Comparison of ENCODE assay signal across 15 cellular contexts in the genomic region with DNA sequence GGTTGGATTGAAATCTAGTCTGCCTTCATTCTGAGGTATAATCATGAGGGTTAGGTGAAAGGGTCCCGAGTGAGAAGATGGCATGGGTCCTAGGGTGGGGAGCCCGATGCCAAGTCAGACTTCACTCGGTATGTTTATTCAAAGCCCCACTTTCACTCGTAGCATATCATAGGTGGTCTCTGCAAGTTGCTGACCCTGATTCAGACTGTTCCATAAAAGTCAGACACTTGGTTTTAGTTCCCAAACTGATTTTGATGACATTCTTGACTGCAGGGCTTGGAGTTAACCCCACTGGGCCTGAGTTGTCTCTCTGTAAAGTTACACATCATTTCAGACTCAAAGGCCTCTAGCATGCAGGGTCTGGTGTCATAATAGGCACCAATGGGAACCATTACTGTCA. TPM values are rescaled to one million over a fixed set of nuclear protein-coding genes. Genes with fewer than 3 reads are reported as not detected.
A peak's percentile ranks its signal among the peaks of the same experiment; 100 is the strongest.
DNase-seq lines count a peak whose midpoint lies in the region; ATAC-seq and TF ChIP-seq lines count a peak whose summit lies in the region.
"Had no signal": no experiment of that assay in that cellular context is flagged by ENCODE, and none has a peak within 500 bp of the region (broad histone marks: within the 10 kb centered on the region; RNA-seq: fewer than 3 reads in every experiment).

No MANE protein-coding gene starts in this region.

- H3K4me3 Mint-ChIP-seq in HFFc6: peak overlapping the region; percentile 75
- peak overlapping the region; percentile 48 for H3K4me3 Mint-ChIP-seq in central memory CD8-positive, alpha-beta T cell
- no peak overlapping the region for H3K4me3 Mint-ChIP-seq in nephron progenitor cell
- H3K4me3 Mint-ChIP-seq: activated T-helper 1 cell treated with anti-CD3 and anti-CD28 coated beads, Interleukin-12 subunit alpha, Interleukin-12 subunit beta, Interleukin-2, Interleukin-4 antibody, amounts not matched to agents 30 ng/mL and 10 ng/mL and 1 ng/mL, durations not matched to agents 14 hours and 24 hours and 36 hours had no signal

- H3K27ac ChIP-seq in BLaER1 treated with 17β-estradiol and CSF1 and Interleukin-3, amounts not matched to agents 10 nM and 100 nM: peak overlapping the region in 2 of 11 experiments; percentile 3 to 12; a peak in 2 of 22 replicates
- H3K27ac ChIP-seq: Peyer's patch had no signal

- H3K9me3 ChIP-seq in BLaER1 treated with 17β-estradiol and CSF1 and Interleukin-3, amounts not matched to agents 10 nM and 100 nM (replicated peaks in 1 of 11): no peaks in the 10 kb centered on the region
- H3K9me3 ChIP-seq: Peyer's patch had no signal

- TF ChIP-seq CTCF in HFFc6 (IDR thresholded peaks at IDR 0.05) (no peak), nephron progenitor cell (IDR thresholded peaks at IDR 0.05) (no peak)

- H3K4me1 ChIP-seq in BLaER1 treated with 17β-estradiol and CSF1 and Interleukin-3, amounts not matched to agents 10 nM and 100 nM: peaks cover 39 to 100% (median 65%) of the 10 kb centered on the region in 10 experiments

- H3K9me3 Mint-ChIP-seq in HFFc6: no peaks in the 10 kb centered on the region
- H3K9me3 Mint-ChIP-seq in central memory CD8-positive, alpha-beta T cell: no peaks in the 10 kb centered on the region
- H3K9me3 Mint-ChIP-seq in nephron progenitor cell: no peaks in the 10 kb centered on the region
- H3K9me3 Mint-ChIP-seq: activated T-helper 1 cell treated with anti-CD3 and anti-CD28 coated beads, Interleukin-12 subunit alpha, Interleukin-12 subunit beta, Interleukin-2, Interleukin-4 antibody, amounts not matched to agents 30 ng/mL and 10 ng/mL and 1 ng/mL, durations not matched to agents 14 hours and 24 hours and 36 hours had no signal

- no peak overlapping the region for H3K4me3 ChIP-seq in BLaER1 treated with 17β-estradiol and CSF1 and Interleukin-3, amounts not matched to agents 10 nM and 100 nM
- H3K4me3 ChIP-seq: Peyer's patch had no signal

- H3K4me1 Mint-ChIP-seq in HFFc6 (ENCODE audit: low read depth): peaks cover 92% of the 10 kb centered on the region
- H3K4me1 Mint-ChIP-seq in central memory CD8-positive, alpha-beta T cell: peaks cover 88% of the 10 kb centered on the region
- H3K4me1 Mint-ChIP-seq in nephron progenitor cell: peaks cover 59% of the 10 kb centered on the region

- DNase-seq in HFFc6: no peak
- no peak for DNase-seq in central memory CD8-positive, alpha-beta T cell (ENCODE audit: low spot score in 2 of 2)
- no peak for DNase-seq in nephron progenitor cell
- no peak for DNase-seq in NCI-H2196 (lab: John Stamatoyannopoulos, UW; ENCODE audit: unreplicated experiment)
- DNase-seq in NCI-H2081 (lab: John Stamatoyannopoulos, UW): no peak
- no peak for DNase-seq in stimulated activated CD4-positive, alpha-beta T cell treated with anti-CD3 and anti-CD28 coated beads, Interleukin-4, amount 100 ng/mL, for 4 hours
- no peak for DNase-seq in mucosa of gallbladder (ENCODE audit: low spot score)
- DNase-seq: aorta; C1 segment of cervical spinal cord; NCI-H1436 treated with DMSO at 0.1 percent for 48 hours; NCI-H510A treated with DMSO at 0.1 percent for 48 hours; Peyer's patch; stimulated activated CD4-positive, alpha-beta T cell treated with anti-CD3 and anti-CD28 coated beads, Interleukin-2, amount 100 ng/mL, for 24 hours had no signal

- H3K9ac ChIP-seq in BLaER1 treated with 17β-estradiol and CSF1 and Interleukin-3, amounts not matched to agents 10 nM and 100 nM: peak overlapping the region in 2 of 11 experiments; percentile 12 to 21; a peak in 2 of 22 replicates

- no peak for ATAC-seq in central memory CD8-positive, alpha-beta T cell (replicated peaks; ENCODE audit: extremely low read depth, poor library complexity, severe bottlenecking)

- H3K36me3 Mint-ChIP-seq in HFFc6 (ENCODE audit: low read depth) (peaks cover 59% of the 10 kb centered on the region), nephron progenitor cell (ENCODE audit: low read depth) (peaks cover 60% of the 10 kb centered on the region)
- H3K36me3 Mint-ChIP-seq in central memory CD8-positive, alpha-beta T cell (ENCODE audit: insufficient read depth): peaks cover 76% of the 10 kb centered on the region

- peak overlapping the region in 7 of 11 experiments; percentile 4 to 78 (median 26); a peak in 12 of 22 replicates for H3K4me2 ChIP-seq in BLaER1 treated with 17β-estradiol and CSF1 and Interleukin-3, amounts not matched to agents 10 nM and 100 nM

- peaks cover 70 to 100% (median 87%) of the 10 kb centered on the region in 11 experiments for H3K36me3 ChIP-seq in BLaER1 treated with 17β-estradiol and CSF1 and Interleukin-3, amounts not matched to agents 10 nM and 100 nM

- peaks cover 100% of the 10 kb centered on the region in 11 experiments for H4K20me1 ChIP-seq in BLaER1 treated with 17β-estradiol and CSF1 and Interleukin-3, amounts not matched to agents 10 nM and 100 nM

- H3K27ac Mint-ChIP-seq in HFFc6: peak overlapping the region; percentile 86
- H3K27ac Mint-ChIP-seq in central memory CD8-positive, alpha-beta T cell (ENCODE audit: low read depth): peak overlapping the region; percentile 78
- H3K27ac Mint-ChIP-seq in nephron progenitor cell: peak overlapping the region; percentile 53
- H3K27ac Mint-ChIP-seq: activated T-helper 1 cell treated with anti-CD3 and anti-CD28 coated beads, Interleukin-12 subunit alpha, Interleukin-12 subunit beta, Interleukin-2, Interleukin-4 antibody, amounts not matched to agents 30 ng/mL and 10 ng/mL and 1 ng/mL, durations not matched to agents 14 hours and 24 hours and 36 hours had no signal

- H3K27me3 Mint-ChIP-seq in HFFc6 (ENCODE audit: insufficient read depth) (peaks cover 6% of the 10 kb centered on the region), nephron progenitor cell (ENCODE audit: low read depth, poor library complexity) (no peaks in the 10 kb centered on the region)
- no peaks in the 10 kb centered on the region for H3K27me3 Mint-ChIP-seq in central memory CD8-positive, alpha-beta T cell

- H3K27me3 ChIP-seq in BLaER1 treated with 17β-estradiol and CSF1 and Interleukin-3, amounts not matched to agents 10 nM and 100 nM: no peaks in the 10 kb centered on the region
- H3K27me3 ChIP-seq: Peyer's patch had no signal

RNA-seq across cellular contexts. Expression of gene HAPSTR1, which starts 17.8 kb away (rescaled TPM):
- total RNA-seq in HFFc6 (2021; fragmentation: NEBNext Ultra II Directional; extraction: Animal tissue kit (Norgen Biotek cat#: 25700)): 10 to 100 TPM; 65.0 to 77.4 (median 72.0) TPM
- 55.2 TPM for total RNA-seq in mucosa of gallbladder
